Comparison of ENCODE assay signal across 28 cellular contexts in the genomic region with DNA sequence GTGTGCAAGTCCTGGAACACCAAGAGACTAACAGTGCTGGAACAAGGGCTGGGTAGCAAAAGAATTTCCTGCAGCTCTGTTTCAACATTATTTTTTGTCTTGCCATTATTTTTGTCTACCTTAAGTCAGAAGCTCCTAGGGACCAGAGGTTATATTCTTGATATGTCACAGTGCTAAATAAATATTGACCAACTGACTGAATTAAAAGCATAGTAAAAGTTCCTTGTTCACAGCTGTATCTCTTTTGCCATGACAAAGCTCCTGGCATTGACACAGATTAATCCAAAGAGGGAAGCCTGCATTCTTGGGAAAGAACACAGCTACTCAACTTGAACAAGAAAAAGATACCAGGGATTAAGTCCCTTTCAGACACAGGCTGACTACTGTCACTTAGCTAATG.
"Had no signal": no experiment of that assay in that cellular context is flagged by ENCODE, and none has a peak within 500 bp of the region (broad histone marks: within the 10 kb centered on the region; RNA-seq: fewer than 3 reads in every experiment).

No MANE protein-coding gene starts in this region.

- H3K36me3 ChIP-seq: breast epithelium, left ventricle myocardium inferior, sigmoid colon, suprapubic skin, tibial artery had no signal

- DNase-seq: activated CD4-positive, alpha-beta memory T cell treated with anti-CD3 and anti-CD28 coated beads for 36 hours; activated CD4-positive, alpha-beta T cell treated with anti-CD3 and anti-CD28 coated beads, Interleukin-2, amount 10 ng/mL, durations not matched to agents 24 days and 14 days; activated CD4-positive, CD25-positive, alpha-beta regulatory T cell treated with anti-CD3 and anti-CD28 coated beads, Interleukin-2, amount 50 U/mL, for 72 hours; activated CD8-positive, alpha-beta memory T cell treated with anti-CD3 and anti-CD28 coated beads, Interleukin-2, amount 50 U/mL, for 48 hours; activated gamma-delta T cell; activated naive CD4-positive, alpha-beta T cell treated with anti-CD3 and anti-CD28 coated beads, Interleukin-2, amount 10 ng/mL, durations not matched to agents 7 days and 5 days; activated naive CD8-positive, alpha-beta T cell treated with anti-CD3 and anti-CD28 coated beads, Interleukin-2, amount 10 ng/mL, durations not matched to agents 7 days and 5 days; activated T-cell treated with anti-CD3 and anti-CD28 coated beads, Interleukin-2, amount 50 U/mL, for 24 hours; central memory CD4-positive, alpha-beta T cell; endodermal cell; foreskin melanocyte; kidney glomerular epithelial cell; left ventricle myocardium inferior; naive B cell; nucleus accumbens; psoas muscle; sigmoid colon; stimulated activated CD4-positive, alpha-beta T cell treated with anti-CD3 and anti-CD28 coated beads, Interleukin-15, amount 100 ng/mL, for 24 hours; stimulated activated CD4-positive, alpha-beta T cell treated with anti-CD3 and anti-CD28 coated beads, Interleukin-2, amount 100 ng/mL, for 24 hours; stimulated activated naive B cell treated with anti-CD40 and anti-IgM and Interleukin-4, amounts not matched to agents 10 μg/mL and 1 μg/mL and 100 μg/mL, for 72 hours; T1000; tibial artery had no signal

- H3K27ac Mint-ChIP-seq: activated CD4-positive, alpha-beta memory T cell treated with anti-CD3 and anti-CD28 coated beads for 36 hours; activated CD4-positive, alpha-beta T cell treated with anti-CD3 and anti-CD28 coated beads, Interleukin-2, amount 10 ng/mL, durations not matched to agents 24 days and 14 days; activated naive CD4-positive, alpha-beta T cell treated with anti-CD3 and anti-CD28 coated beads, Interleukin-2, amount 10 ng/mL, durations not matched to agents 7 days and 5 days; activated naive CD8-positive, alpha-beta T cell treated with anti-CD3 and anti-CD28 coated beads, Interleukin-2, amount 10 ng/mL, durations not matched to agents 7 days and 5 days; activated T-cell treated with anti-CD3 and anti-CD28 coated beads, Interleukin-2, amount 50 U/mL, for 24 hours; dendritic cell treated with granulocyte-macrophage colony-stimulating factor and Interleukin-4, amounts not matched to agents 40 ng/mL and 50 ng/mL, for 4 days; endodermal cell; stimulated activated naive B cell treated with anti-CD40 and anti-IgM and Interleukin-4, amounts not matched to agents 10 μg/mL and 1 μg/mL and 100 μg/mL, for 72 hours; T-helper 1 cell treated with Interleukin-12 subunit alpha and Interleukin-12 subunit beta and Interleukin-4 antibody, amounts not matched to agents 30 μg/mL and 1 μg/mL, for 36 hours had no signal

- H3K79me2 ChIP-seq: parathyroid adenoma had no signal

- H3K27me3 Mint-ChIP-seq: activated naive CD4-positive, alpha-beta T cell treated with anti-CD3 and anti-CD28 coated beads, Interleukin-2, amount 10 ng/mL, durations not matched to agents 7 days and 5 days; activated naive CD8-positive, alpha-beta T cell treated with anti-CD3 and anti-CD28 coated beads, Interleukin-2, amount 10 ng/mL, durations not matched to agents 7 days and 5 days; activated T-cell treated with anti-CD3 and anti-CD28 coated beads, Interleukin-2, amount 50 U/mL, for 24 hours had no signal

- H3K9me3 Mint-ChIP-seq: activated CD4-positive, alpha-beta memory T cell treated with anti-CD3 and anti-CD28 coated beads for 36 hours; activated CD4-positive, alpha-beta T cell treated with anti-CD3 and anti-CD28 coated beads, Interleukin-2, amount 10 ng/mL, durations not matched to agents 24 days and 14 days; activated naive CD4-positive, alpha-beta T cell treated with anti-CD3 and anti-CD28 coated beads, Interleukin-2, amount 10 ng/mL, durations not matched to agents 7 days and 5 days; activated naive CD8-positive, alpha-beta T cell treated with anti-CD3 and anti-CD28 coated beads, Interleukin-2, amount 10 ng/mL, durations not matched to agents 7 days and 5 days; activated T-cell treated with anti-CD3 and anti-CD28 coated beads, Interleukin-2, amount 50 U/mL, for 24 hours; dendritic cell treated with granulocyte-macrophage colony-stimulating factor and Interleukin-4, amounts not matched to agents 40 ng/mL and 50 ng/mL, for 4 days; endodermal cell; naive B cell; stimulated activated naive B cell treated with anti-CD40 and anti-IgM and Interleukin-4, amounts not matched to agents 10 μg/mL and 1 μg/mL and 100 μg/mL, for 72 hours; T-helper 1 cell treated with Interleukin-12 subunit alpha and Interleukin-12 subunit beta and Interleukin-4 antibody, amounts not matched to agents 30 μg/mL and 1 μg/mL, for 36 hours had no signal

- H3K4me1 Mint-ChIP-seq: activated CD4-positive, alpha-beta T cell treated with anti-CD3 and anti-CD28 coated beads, Interleukin-2, amount 10 ng/mL, durations not matched to agents 24 days and 14 days; activated naive CD4-positive, alpha-beta T cell treated with anti-CD3 and anti-CD28 coated beads, Interleukin-2, amount 10 ng/mL, durations not matched to agents 7 days and 5 days; activated naive CD8-positive, alpha-beta T cell treated with anti-CD3 and anti-CD28 coated beads, Interleukin-2, amount 10 ng/mL, durations not matched to agents 7 days and 5 days; endodermal cell; naive B cell; stimulated activated naive B cell treated with anti-CD40 and anti-IgM and Interleukin-4, amounts not matched to agents 10 μg/mL and 1 μg/mL and 100 μg/mL, for 72 hours had no signal

- ATAC-seq: esophagus mucosa; psoas muscle; stimulated activated naive B cell treated with anti-CD40 and anti-IgM and Interleukin-4, amounts not matched to agents 10 μg/mL and 1 μg/mL and 100 μg/mL, for 72 hours had no signal

- H3K9ac ChIP-seq: parathyroid adenoma had no signal

- H3K4me3 Mint-ChIP-seq: activated CD4-positive, alpha-beta memory T cell treated with anti-CD3 and anti-CD28 coated beads for 36 hours; activated CD4-positive, alpha-beta T cell treated with anti-CD3 and anti-CD28 coated beads, Interleukin-2, amount 10 ng/mL, durations not matched to agents 24 days and 14 days; activated naive CD4-positive, alpha-beta T cell treated with anti-CD3 and anti-CD28 coated beads, Interleukin-2, amount 10 ng/mL, durations not matched to agents 7 days and 5 days; activated naive CD8-positive, alpha-beta T cell treated with anti-CD3 and anti-CD28 coated beads, Interleukin-2, amount 10 ng/mL, durations not matched to agents 7 days and 5 days; activated T-cell treated with anti-CD3 and anti-CD28 coated beads, Interleukin-2, amount 50 U/mL, for 24 hours; dendritic cell treated with granulocyte-macrophage colony-stimulating factor and Interleukin-4, amounts not matched to agents 40 ng/mL and 50 ng/mL, for 4 days; endodermal cell; naive B cell; stimulated activated naive B cell treated with anti-CD40 and anti-IgM and Interleukin-4, amounts not matched to agents 10 μg/mL and 1 μg/mL and 100 μg/mL, for 72 hours; T-helper 1 cell treated with Interleukin-12 subunit alpha and Interleukin-12 subunit beta and Interleukin-4 antibody, amounts not matched to agents 30 μg/mL and 1 μg/mL, for 36 hours had no signal

- H3K27me3 ChIP-seq: breast epithelium, sigmoid colon, suprapubic skin, tibial artery had no signal

- H3K9me3 ChIP-seq: breast epithelium, left ventricle myocardium inferior, psoas muscle, sigmoid colon, suprapubic skin, tibial artery had no signal

- H3K4me3 ChIP-seq: breast epithelium, left ventricle myocardium inferior, psoas muscle, sigmoid colon, suprapubic skin, tibial artery had no signal

- H3K4me1 ChIP-seq: breast epithelium, left ventricle myocardium inferior, parathyroid adenoma, psoas muscle had no signal

- H2AFZ ChIP-seq: parathyroid adenoma had no signal

- H3K36me3 Mint-ChIP-seq: activated CD4-positive, alpha-beta memory T cell treated with anti-CD3 and anti-CD28 coated beads for 36 hours; activated naive CD4-positive, alpha-beta T cell treated with anti-CD3 and anti-CD28 coated beads, Interleukin-2, amount 10 ng/mL, durations not matched to agents 7 days and 5 days; activated naive CD8-positive, alpha-beta T cell treated with anti-CD3 and anti-CD28 coated beads, Interleukin-2, amount 10 ng/mL, durations not matched to agents 7 days and 5 days; naive B cell; stimulated activated naive B cell treated with anti-CD40 and anti-IgM and Interleukin-4, amounts not matched to agents 10 μg/mL and 1 μg/mL and 100 μg/mL, for 72 hours had no signal

- H3K27ac ChIP-seq: breast epithelium, left ventricle myocardium inferior, parathyroid adenoma, psoas muscle, sigmoid colon, suprapubic skin, tibial artery had no signal
